ENCODE assay signal across 8 cellular contexts in genomic region chr2:111121873-111122630, GRCh38. TPM values are rescaled to one million over a fixed set of nuclear protein-coding genes. Genes with fewer than 3 reads are reported as not detected.
DNase-seq lines count a peak whose midpoint lies in the region; ATAC-seq and TF ChIP-seq lines count a peak whose summit lies in the region.

No MANE protein-coding gene starts in this region.

- H3K4me1 ChIP-seq in duodenal mucosa (ENCODE audit: control insufficient read depth in 1 of 2, insufficient read depth in 2 of 2, low read length in 2 of 2): peaks cover 32 to 46% of the 10 kb centered on the region in 2 donors

- no peak for TF ChIP-seq POLR2A in lower leg skin (IDR thresholded peaks at IDR 0.05)

- no peaks in the 10 kb centered on the region for H3K9me3 ChIP-seq in duodenal mucosa (ENCODE audit: control insufficient read depth in 1 of 2, low read length in 2 of 2)

- peak overlapping the region; percentile 91 for H3K4me3 ChIP-seq in BJ (ENCODE audit: low read depth, low read length)
- peak overlapping the region; percentile 86 to 88 for H3K4me3 ChIP-seq in duodenal mucosa (ENCODE audit: low read depth in 1 of 2, low read length in 2 of 2)
- H3K4me3 ChIP-seq in lower leg skin (ENCODE audit: low read depth, poor library complexity, severe bottlenecking): peak overlapping the region; percentile 75

- peak; percentile 56 for ATAC-seq in HG03432 (IDR thresholded peaks at IDR 0.05; ENCODE audit: unreplicated experiment)

- 1% methylated on average over 27 to 52 of the region's 90 CpGs for WGBS in lower leg skin, 2 donors

- no peaks in the 10 kb centered on the region for H3K27me3 ChIP-seq in BJ (ENCODE audit: control insufficient read depth, insufficient read depth, low read length)
- H3K27me3 ChIP-seq in duodenal mucosa (ENCODE audit: control insufficient read depth in 1 of 2, insufficient read depth in 2 of 2, low read length in 2 of 2): peaks cover 31% of the 10 kb centered on the region in 2 donors

- DNase-seq in BJ (ENCODE audit: low read depth): peak; percentile 36
- peak; percentile 43 for DNase-seq in GM19240 (ENCODE audit: insufficient read length, low spot score)
- peak; percentile 55 to 97 for DNase-seq in NCI-H526 (lab: John Stamatoyannopoulos, UW)
- DNase-seq in activated CD4-positive, alpha-beta T cell treated with anti-CD3 and anti-CD28 coated beads, Interleukin-2, amount 50 U/mL, for 24 hours (ENCODE audit: low read depth in 1 of 2, low spot score in 1 of 2): peak; percentile 47 to 57
- peak; percentile 74 to 97 for DNase-seq in lower leg skin (ENCODE audit: low spot score in 2 of 2)
- DNase-seq in stimulated activated CD4-positive, alpha-beta T cell treated with anti-CD3 and anti-CD28 coated beads, Interleukin-4, amount 100 ng/mL, for 1 hour: peak; percentile 79

- peak overlapping the region; percentile 71 to 90 for H3K9ac ChIP-seq in duodenal mucosa (ENCODE audit: low read depth in 1 of 2, low read length in 2 of 2)

- CTCF ChIA-PET in BJ (lab: Yijun Ruan, JAX): interaction anchor here (1.6 kb wide), 1 partner anchor 310 kb away, joined by 3 read pairs; no protein-coding TSS in a partner anchor

- no peaks in the 10 kb centered on the region for H3K36me3 ChIP-seq in BJ (ENCODE audit: control insufficient read depth, insufficient read depth, low read length)
- H3K36me3 ChIP-seq in duodenal mucosa (ENCODE audit: control insufficient read depth in 1 of 2, insufficient read depth in 2 of 2, low read length in 2 of 2): peaks cover 7 to 10% of the 10 kb centered on the region in 2 donors

- intact Hi-C loops in lower leg skin (cut with DNase I; ENCODE audit: low total_unique reads): no loop called here

- POLR2A ChIA-PET in BJ (lab: Charles Lee): no interaction called here

- TF ChIP-seq CTCF in BJ (IDR thresholded peaks at IDR 0.05; ENCODE audit: insufficient read depth, low read depth, low read length) (no peak), lower leg skin (IDR thresholded peaks at IDR 0.05) (no peak)

- peak overlapping the region; percentile 81 for H3K27ac ChIP-seq in duodenal mucosa (ENCODE audit: low read depth, low read length)

RNA-seq across cellular contexts. Expression of gene BCL2L11, which starts 1.3 kb away (rescaled TPM):
- 0.78 and 0.80 TPM in 2 replicates for polyA plus RNA-seq in BJ (2011; rRNA removed)
- 1.8 and 3.3 TPM in 2 replicates for polyA minus RNA-seq in BJ (2011; rRNA and poly(A)+ RNA removed)
- 10 to 100 TPM in 3 of 4 donors, 1 to 10 TPM in 1; 5.4 to 17.2 (median 13.2) TPM for total RNA-seq in lower leg skin

Comparison
In these comparisons a context has a peak if more than half of its experiments do, and no peak if none do; other contexts are left out.
1. Peak in every context shown above with its lines: DNase-seq, ATAC-seq, H3K4me3 ChIP-seq and H3K27ac ChIP-seq.